ENCODE assay signal across 27 cellular contexts in the genomic region with DNA sequence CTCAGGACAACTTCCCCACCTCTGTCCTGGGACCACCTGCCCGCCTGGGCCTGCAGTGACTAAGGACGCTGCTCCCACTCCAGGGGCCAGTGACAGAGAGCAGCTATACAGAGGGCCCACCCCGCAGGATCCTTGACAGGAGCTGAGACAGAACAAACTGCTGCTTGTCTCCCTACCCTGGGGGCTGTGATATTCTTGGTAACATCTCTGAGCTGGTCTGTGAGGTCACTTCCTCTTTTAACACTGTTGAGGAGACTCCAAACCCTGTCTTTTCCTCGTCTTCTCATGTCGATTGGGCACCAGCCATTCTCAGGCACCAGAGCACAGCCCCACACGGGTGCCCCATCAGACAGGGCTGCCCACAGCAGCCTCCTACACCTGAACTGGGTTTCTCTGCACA. TPM values are rescaled to one million over a fixed set of nuclear protein-coding genes. Genes with fewer than 3 reads are reported as not detected.
DNase-seq lines count a peak whose midpoint lies in the region; ATAC-seq and TF ChIP-seq lines count a peak whose summit lies in the region.
"Had no signal": no experiment of that assay in that cellular context is flagged by ENCODE, and none has a peak within 500 bp of the region (broad histone marks: within the 10 kb centered on the region; RNA-seq: fewer than 3 reads in every experiment).

No MANE protein-coding gene starts in this region.

- H3K4me2 ChIP-seq in BLaER1 = peak overlapping the region; percentile 97
- H3K4me2 ChIP-seq: KMS-11, SK-N-SH had no signal

- peak overlapping the region; percentile 50 for H3K4me3 ChIP-seq in BLaER1
- no peak overlapping the region for H3K4me3 ChIP-seq in CD4-positive, alpha-beta memory T cell (ENCODE audit: low read length in 2 of 2)
- H3K4me3 ChIP-seq: ascending aorta, lung, right atrium auricular region, suprapubic skin, vagina had no signal

- H3K27ac ChIP-seq in BLaER1 (peak overlapping the region; percentile 52), RWPE1 (peak overlapping the region; percentile 4; the same call in 1 of the 2 replicates)
- no peak overlapping the region for H3K27ac ChIP-seq in CD4-positive, alpha-beta memory T cell (ENCODE audit: low read depth, low read length)
- H3K27ac ChIP-seq: ascending aorta, foreskin keratinocyte, KMS-11, suprapubic skin had no signal

- no peaks in the 10 kb centered on the region for H3K9me3 ChIP-seq in BLaER1
- no peaks in the 10 kb centered on the region for H3K9me3 ChIP-seq in CD4-positive, alpha-beta memory T cell (ENCODE audit: control insufficient read depth in 1 of 2, low read length in 2 of 2)
- H3K9me3 ChIP-seq: ascending aorta, right atrium auricular region, SK-N-SH, suprapubic skin, vagina had no signal

- peaks cover 11% of the 10 kb centered on the region for H3K4me1 Mint-ChIP-seq in memory B cell
- H3K4me1 Mint-ChIP-seq in CD4-positive, alpha-beta memory T cell = no peaks in the 10 kb centered on the region
- H3K4me1 Mint-ChIP-seq: activated naive CD4-positive, alpha-beta T cell treated with anti-CD3 and anti-CD28 coated beads, Interleukin-2, amount 50 U/mL, for 24 hours had no signal

- H3K36me3 ChIP-seq in BLaER1 = peaks cover 70% of the 10 kb centered on the region
- H3K36me3 ChIP-seq in CD4-positive, alpha-beta memory T cell (ENCODE audit: insufficient read depth, low read length) = peaks cover 40% of the 10 kb centered on the region

- H4K20me1 ChIP-seq in BLaER1 = peaks cover 68% of the 10 kb centered on the region

- H3K27me3 Mint-ChIP-seq in memory B cell = no peaks in the 10 kb centered on the region
- H3K27me3 Mint-ChIP-seq in CD4-positive, alpha-beta memory T cell = no peaks in the 10 kb centered on the region
- H3K27me3 Mint-ChIP-seq: activated naive CD4-positive, alpha-beta T cell treated with anti-CD3 and anti-CD28 coated beads, Interleukin-2, amount 50 U/mL, for 24 hours; CD4-positive, CD25-positive, alpha-beta regulatory T cell had no signal

- TF ChIP-seq CTCF in RWPE1 (conservative IDR thresholded peaks at IDR 0.05; ENCODE audit: low read depth) = no peak

- peak overlapping the region; percentile 58 for H3K9ac ChIP-seq in BLaER1
- H3K9ac ChIP-seq: KMS-11, SK-N-SH had no signal

- peak; percentile 90 to 93 for DNase-seq in Kasumi-1 (lab: John Stamatoyannopoulos, UW)
- no peak for DNase-seq in RWPE1 (ENCODE audit: low spot score)
- no peak for DNase-seq in memory B cell (ENCODE audit: low spot score in 2 of 2)
- no peak for DNase-seq in nucleus accumbens (lab: John Stamatoyannopoulos, UW)
- DNase-seq in mucosa of gallbladder (ENCODE audit: low spot score) = no peak
- no peak for DNase-seq in CD4-positive, alpha-beta memory T cell
- DNase-seq in RPMI8226 = no peak
- DNase-seq: CD4-positive, CD25-positive, alpha-beta regulatory T cell; central memory CD4-positive, alpha-beta T cell; DMS153; erythroblast; foreskin keratinocyte; GF-D8; NCI-H1417 treated with DMSO at 0.1 percent for 48 hours; NCI-H2171; NCI-H526 treated with DMSO at 0.1 percent for 48 hours; SK-N-SH; stimulated activated CD4-positive, alpha-beta T cell treated with anti-CD3 and anti-CD28 coated beads, Interleukin-15, amount 100 ng/mL, for 24 hours; T-helper 9 cell had no signal

- POLR2A ChIA-PET in RWPE1 (lab: Yijun Ruan, JAX; ENCODE audit: low non-redundant PET) = no interaction called here
- POLR2A ChIA-PET in CD4-positive, alpha-beta memory T cell (lab: Charles Lee; ENCODE audit: partially characterized antibody) = no interaction called here

- intact Hi-C loops in CD4-positive, alpha-beta memory T cell (cut with micrococcal nuclease) = no loop called here

- H3K9me3 Mint-ChIP-seq in memory B cell = no peaks in the 10 kb centered on the region
- peaks cover 0 to 2% (median 0%) of the 10 kb centered on the region in 8 donors for H3K9me3 Mint-ChIP-seq in CD4-positive, alpha-beta memory T cell
- H3K9me3 Mint-ChIP-seq: activated naive CD4-positive, alpha-beta T cell treated with anti-CD3 and anti-CD28 coated beads, Interleukin-2, amount 50 U/mL, for 24 hours; CD4-positive, CD25-positive, alpha-beta regulatory T cell had no signal

- peak overlapping the region; percentile 53 for H3K27ac Mint-ChIP-seq in memory B cell
- H3K27ac Mint-ChIP-seq in CD4-positive, alpha-beta memory T cell = no peak overlapping the region
- H3K27ac Mint-ChIP-seq: activated naive CD4-positive, alpha-beta T cell treated with anti-CD3 and anti-CD28 coated beads, Interleukin-2, amount 50 U/mL, for 24 hours; CD4-positive, CD25-positive, alpha-beta regulatory T cell had no signal

- H3K36me3 Mint-ChIP-seq in memory B cell = peaks cover 15% of the 10 kb centered on the region
- H3K36me3 Mint-ChIP-seq in CD4-positive, alpha-beta memory T cell = peaks cover 47 to 55% of the 10 kb centered on the region in 2 donors

- CTCF ChIA-PET in RWPE1 (lab: Yijun Ruan, JAX) = no interaction called here
- CTCF ChIA-PET in CD4-positive, alpha-beta memory T cell (lab: Charles Lee; ENCODE audit: partially characterized antibody) = no interaction called here

- H3K4me3 Mint-ChIP-seq in memory B cell = no peak overlapping the region
- H3K4me3 Mint-ChIP-seq in CD4-positive, alpha-beta memory T cell = no peak overlapping the region
- H3K4me3 Mint-ChIP-seq: activated naive CD4-positive, alpha-beta T cell treated with anti-CD3 and anti-CD28 coated beads, Interleukin-2, amount 50 U/mL, for 24 hours; CD4-positive, CD25-positive, alpha-beta regulatory T cell had no signal

- peak; percentile 89 for ATAC-seq in memory B cell (ENCODE audit: low read depth)
- ATAC-seq: foreskin keratinocyte had no signal

- peaks cover 66% of the 10 kb centered on the region for H3K4me1 ChIP-seq in BLaER1
- H3K4me1 ChIP-seq in CD4-positive, alpha-beta memory T cell (ENCODE audit: insufficient read depth, low read length) = no peaks in the 10 kb centered on the region

- peaks cover 7% of the 10 kb centered on the region; the same call in 1 of the 2 replicates for H3K27me3 ChIP-seq in BLaER1
- H3K27me3 ChIP-seq in CD4-positive, alpha-beta memory T cell (ENCODE audit: insufficient read depth, low read length) = no peaks in the 10 kb centered on the region
- H3K27me3 ChIP-seq: ascending aorta, foreskin keratinocyte, right atrium auricular region, suprapubic skin, vagina had no signal

RNA-seq across cellular contexts. Expression of a gene that starts 6.9 kb away (rescaled TPM):
- total RNA-seq in mucosa of gallbladder = 86.3 TPM
- 10 to 100 TPM; 52.2 to 52.7 TPM for total RNA-seq in CD4-positive, alpha-beta memory T cell
- polyA plus RNA-seq in CD4-positive, alpha-beta memory T cell = 100 to 1,000 TPM; 130 to 136 TPM

RNA-seq across cellular contexts. Expression of a gene that starts 30.1 kb away (rescaled TPM):
- 38.4 TPM for total RNA-seq in mucosa of gallbladder
- total RNA-seq in CD4-positive, alpha-beta memory T cell = 10 to 100 TPM; 35.5 to 36.1 TPM
- polyA plus RNA-seq in CD4-positive, alpha-beta memory T cell = 10 to 100 TPM; 17.1 to 28.9 TPM

RNA-seq across cellular contexts. Expression of a gene that starts 50.0 kb away (rescaled TPM):
- total RNA-seq in mucosa of gallbladder = 25.4 TPM
- total RNA-seq in CD4-positive, alpha-beta memory T cell = 10 to 100 TPM; 10.9 to 11.0 TPM
- 10 to 100 TPM; 16.5 to 21.9 TPM for polyA plus RNA-seq in CD4-positive, alpha-beta memory T cell

Comparison
In these comparisons a context has a peak if more than half of its experiments do, and no peak if none do; other contexts are left out.
1. DNase-seq: peak in Kasumi-1 (2 of 2); none in RWPE1 (single experiment), memory B cell (0 of 2), nucleus accumbens (0 of 56), mucosa of gallbladder (single experiment), CD4-positive, alpha-beta memory T cell (0 of 5) and RPMI8226 (single experiment).